In the genomic region with DNA sequence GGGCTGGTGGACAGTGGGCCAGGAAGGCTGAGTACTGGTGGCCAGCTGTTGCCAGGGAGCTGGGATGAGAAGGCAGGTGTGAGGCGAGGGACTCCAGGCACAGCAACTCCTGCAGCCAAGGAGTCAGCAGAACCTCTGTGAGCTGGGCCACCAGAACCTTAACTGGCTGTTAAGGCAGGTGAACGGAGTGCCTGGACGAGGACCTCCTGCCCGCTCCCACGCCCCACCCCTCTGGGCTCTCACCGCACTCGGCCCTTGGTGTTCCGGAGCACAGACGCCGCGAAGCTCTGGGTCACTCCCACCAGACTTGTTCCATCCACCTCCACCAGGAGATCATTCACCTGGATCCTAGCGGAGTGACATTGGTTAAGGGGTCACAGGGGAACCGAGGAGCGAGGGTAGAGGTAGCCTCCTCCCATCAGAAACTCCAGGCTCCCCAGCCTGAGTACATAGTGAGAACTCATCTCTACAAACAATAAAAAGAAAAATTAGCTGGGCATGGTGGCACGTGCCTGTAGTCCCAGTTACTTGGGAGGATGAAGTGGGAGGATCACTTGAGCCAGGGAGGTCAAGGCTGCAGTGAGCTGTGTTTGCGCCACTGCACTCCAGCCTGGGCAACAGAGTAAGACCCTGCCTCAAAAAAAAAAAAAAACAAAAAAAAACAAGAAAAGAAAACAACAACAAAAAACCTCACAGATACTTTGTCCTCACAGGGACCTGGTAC, we compare ENCODE assay signal across 15 cellular contexts. TPM values are rescaled to one million over a fixed set of nuclear protein-coding genes. Genes with fewer than 3 reads are reported as not detected.
DNase-seq lines count a peak whose midpoint lies in the region; ATAC-seq and TF ChIP-seq lines count a peak whose summit lies in the region.
"Had no signal": no experiment of that assay in that cellular context is flagged by ENCODE, and none has a peak within 500 bp of the region (broad histone marks: within the 10 kb centered on the region; RNA-seq: fewer than 3 reads in every experiment).

No MANE protein-coding gene starts in this region.

- H3K4me1 Mint-ChIP-seq in T-helper 1 cell treated with Interleukin-12 subunit alpha and Interleukin-12 subunit beta and Interleukin-4 antibody, amounts not matched to agents 30 μg/mL and 1 μg/mL, for 36 hours (ENCODE audit: low read depth): peaks cover 75% of the 10 kb centered on the region
- peaks cover 37% of the 10 kb centered on the region for H3K4me1 Mint-ChIP-seq in osteocyte (ENCODE audit: unreplicated experiment)

- H3K9me3 Mint-ChIP-seq in T-helper 1 cell treated with Interleukin-12 subunit alpha and Interleukin-12 subunit beta and Interleukin-4 antibody, amounts not matched to agents 30 μg/mL and 1 μg/mL, for 36 hours: no peaks in the 10 kb centered on the region
- H3K9me3 Mint-ChIP-seq in osteocyte (ENCODE audit: unreplicated experiment): no peaks in the 10 kb centered on the region

- peaks cover 99% of the 10 kb centered on the region for H4K20me1 ChIP-seq in OCI-LY3 (ENCODE audit: insufficient read depth, low read length)

- H3K27me3 ChIP-seq in OCI-LY3 (ENCODE audit: low read depth, low read length): no peaks in the 10 kb centered on the region
- H3K27me3 ChIP-seq in effector memory CD4-positive, alpha-beta T cell (replicated peaks; ENCODE audit: control insufficient read depth, insufficient read depth, low read length, poor library complexity, severe bottlenecking): no peaks in the 10 kb centered on the region
- H3K27me3 ChIP-seq: foreskin keratinocyte, transverse colon had no signal

- TF ChIP-seq CTCF in OCI-LY3 (IDR thresholded peaks at IDR 0.05; ENCODE audit: low read depth, low read length) (no peak), osteocyte (IDR thresholded peaks at IDR 0.05) (no peak)

- no peak overlapping the region for H3K9ac ChIP-seq in OCI-LY3 (ENCODE audit: low read length)

- DNase-seq in T-helper 1 cell (no peak), osteocyte (ENCODE audit: extremely low spot score, unreplicated experiment) (no peak), cortex of kidney (lab: John Stamatoyannopoulos, UW) (no peak)
- no peak for DNase-seq in effector memory CD4-positive, alpha-beta T cell
- DNase-seq: foreskin keratinocyte; NCI-H2081; NK-92 treated with Interleukin-12 subunit alpha and Interleukin-12 subunit beta, amount 100 ng/mL, for 24 hours; transverse colon had no signal

- ATAC-seq in GM18519 (IDR thresholded peaks at IDR 0.05; ENCODE audit: low FRiP score, unreplicated experiment) (no peak), HG03571 (IDR thresholded peaks at IDR 0.05; ENCODE audit: unreplicated experiment) (no peak)
- ATAC-seq: foreskin keratinocyte had no signal

- peaks cover 80% of the 10 kb centered on the region for H3K36me3 Mint-ChIP-seq in T-helper 1 cell treated with Interleukin-12 subunit alpha and Interleukin-12 subunit beta and Interleukin-4 antibody, amounts not matched to agents 30 μg/mL and 1 μg/mL, for 36 hours (ENCODE audit: low read depth)
- H3K36me3 Mint-ChIP-seq in osteocyte (ENCODE audit: unreplicated experiment): peaks cover 78% of the 10 kb centered on the region

- peak overlapping the region; percentile 39; the same call in 1 of the 2 replicates for H3K27ac ChIP-seq in OCI-LY3 (ENCODE audit: low read length)
- peak overlapping the region; percentile 59 for H3K27ac ChIP-seq in effector memory CD4-positive, alpha-beta T cell (ENCODE audit: insufficient read depth, low read length, poor library complexity, severe bottlenecking)
- H3K27ac ChIP-seq: 22Rv1, foreskin keratinocyte had no signal

- peaks cover 93% of the 10 kb centered on the region for H3K79me2 ChIP-seq in OCI-LY3 (ENCODE audit: low read length)

- peaks cover 74% of the 10 kb centered on the region for H3K4me1 ChIP-seq in OCI-LY3 (ENCODE audit: low read length)
- peaks cover 75% of the 10 kb centered on the region for H3K4me1 ChIP-seq in effector memory CD4-positive, alpha-beta T cell (ENCODE audit: control insufficient read depth, insufficient read depth, low read length, poor library complexity, severe bottlenecking)
- H3K4me1 ChIP-seq: foreskin keratinocyte had no signal

- H3K4me3 ChIP-seq in OCI-LY3 (ENCODE audit: low read length): no peak overlapping the region
- peak overlapping the region; percentile 35 for H3K4me3 ChIP-seq in effector memory CD4-positive, alpha-beta T cell (ENCODE audit: insufficient read depth, low read depth, low read length, poor library complexity, severe bottlenecking)
- H3K4me3 ChIP-seq: smooth muscle cell, transverse colon had no signal

- no peak overlapping the region for H3K4me2 ChIP-seq in OCI-LY3 (ENCODE audit: low read length)
- H3K4me2 ChIP-seq: smooth muscle cell had no signal

- no peaks in the 10 kb centered on the region for H3K27me3 Mint-ChIP-seq in T-helper 1 cell treated with Interleukin-12 subunit alpha and Interleukin-12 subunit beta and Interleukin-4 antibody, amounts not matched to agents 30 μg/mL and 1 μg/mL, for 36 hours (ENCODE audit: low read depth)
- H3K27me3 Mint-ChIP-seq in osteocyte (ENCODE audit: unreplicated experiment): no peaks in the 10 kb centered on the region

- peak overlapping the region; percentile 86 for H3K4me3 Mint-ChIP-seq in T-helper 1 cell treated with Interleukin-12 subunit alpha and Interleukin-12 subunit beta and Interleukin-4 antibody, amounts not matched to agents 30 μg/mL and 1 μg/mL, for 36 hours
- H3K4me3 Mint-ChIP-seq in osteocyte (ENCODE audit: unreplicated experiment): no peak overlapping the region

- H3K27ac Mint-ChIP-seq in T-helper 1 cell treated with Interleukin-12 subunit alpha and Interleukin-12 subunit beta and Interleukin-4 antibody, amounts not matched to agents 30 μg/mL and 1 μg/mL, for 36 hours: peak overlapping the region; percentile 93
- H3K27ac Mint-ChIP-seq in osteocyte (ENCODE audit: unreplicated experiment): peak overlapping the region; percentile 18

- no peak overlapping the region for H2AFZ ChIP-seq in OCI-LY3 (ENCODE audit: low read depth, low read length)

- H3K9me3 ChIP-seq in OCI-LY3 (ENCODE audit: insufficient read depth, low read length): no peaks in the 10 kb centered on the region
- H3K9me3 ChIP-seq in effector memory CD4-positive, alpha-beta T cell (ENCODE audit: control insufficient read depth, low read length): no peaks in the 10 kb centered on the region
- H3K9me3 ChIP-seq: transverse colon had no signal

- peaks cover 95% of the 10 kb centered on the region for H3K36me3 ChIP-seq in OCI-LY3 (replicated peaks; ENCODE audit: low read depth, low read length)
- peaks cover 68% of the 10 kb centered on the region for H3K36me3 ChIP-seq in effector memory CD4-positive, alpha-beta T cell (ENCODE audit: control insufficient read depth, insufficient read depth, low read length)

RNA-seq across cellular contexts. Expression of gene PPP1R9B, which starts 9.3 kb away (rescaled TPM):
- total RNA-seq in osteocyte: 175 and 176 TPM in 2 replicates

RNA-seq across cellular contexts. Expression of gene SAMD14, which starts 11.2 kb away (rescaled TPM):
- total RNA-seq in osteocyte: 36.1 and 36.8 TPM in 2 replicates

RNA-seq across cellular contexts. Expression of gene SGCA, which starts 24.6 kb away (rescaled TPM):
- total RNA-seq in osteocyte: 12.0 and 13.0 TPM in 2 replicates
- total RNA-seq: dermis microvascular lymphatic vessel endothelial cell, foreskin keratinocyte, smooth muscle cell had no signal

RNA-seq across cellular contexts. Expression of gene PDK2, which starts 46.0 kb away (rescaled TPM):
- total RNA-seq in osteocyte: 66.2 and 67.0 TPM in 2 replicates
